ENCODE assay signal across 8 cellular contexts in the genomic region with DNA sequence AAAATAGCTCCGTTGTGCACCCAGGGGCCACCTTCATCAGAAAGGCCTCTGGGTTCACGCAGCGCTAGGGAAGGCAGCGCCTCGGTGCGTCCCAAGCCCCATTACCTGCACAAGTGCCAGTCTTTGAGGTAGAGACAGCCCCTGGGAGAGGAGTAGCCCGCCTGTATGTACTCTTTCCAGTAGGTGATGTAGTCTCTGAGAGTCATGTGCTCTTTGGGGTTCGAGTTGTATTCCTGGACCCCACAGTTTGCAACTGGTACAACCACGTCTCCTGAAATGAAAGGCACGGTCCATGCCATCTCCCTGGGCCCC. TPM values are rescaled to one million over a fixed set of nuclear protein-coding genes. Genes with fewer than 3 reads are reported as not detected.
A peak's percentile ranks its signal among the peaks of the same experiment; 100 is the strongest.
DNase-seq lines count a peak whose midpoint lies in the region; FAIRE-seq and TF ChIP-seq lines count a peak whose summit lies in the region.

No MANE protein-coding gene starts in this region.

- peak overlapping the region; percentile 76 to 87 (median 76) for H3K4me3 ChIP-seq in breast epithelium
- H3K4me3 ChIP-seq in mononuclear cell (ENCODE audit: low read length), result peak overlapping the region; percentile 71

- no peak for TF ChIP-seq POLR2A in breast epithelium (IDR thresholded peaks at IDR 0.05)

- DNase-seq in GM19239 (ENCODE audit: insufficient read length, low spot score) (no peak), HuH-7.5 (ENCODE audit: low spot score) (peak; percentile 50), breast epithelium (ENCODE audit: low spot score in 2 of 2) (no peak), GM20000 (ENCODE audit: low spot score) (no peak), CD1c-positive myeloid dendritic cell (ENCODE audit: extremely low spot score) (no peak), SKM-1 treated with dmso at 0.1 percent for 144 hours (lab: John Stamatoyannopoulos, UW; ENCODE audit: unreplicated experiment) (no peak), HK-2 (ENCODE audit: unreplicated experiment) (no peak)

- FAIRE-seq in GM19239 (lab: Jason Lieb, UNC), result peak; percentile 67

- intact Hi-C loops in breast epithelium (cut with DNase I; ENCODE audit: low total_unique reads), result no loop called here

- H3K36me3 ChIP-seq in breast epithelium, result no peaks in the 10 kb centered on the region

- peaks cover 0 to 23% of the 10 kb centered on the region in 2 donors for H3K4me1 ChIP-seq in breast epithelium
- H3K4me1 ChIP-seq in mononuclear cell (ENCODE audit: insufficient read depth, low read length), result peaks cover 25% of the 10 kb centered on the region

- H3K27ac ChIP-seq in breast epithelium, result peak overlapping the region; percentile 80 to 91

- H3K9me3 ChIP-seq in breast epithelium, result no peaks in the 10 kb centered on the region
- no peaks in the 10 kb centered on the region for H3K9me3 ChIP-seq in mononuclear cell (ENCODE audit: low read depth, low read length)

- TF ChIP-seq CTCF in breast epithelium (IDR thresholded peaks at IDR 0.05) (no peak), GM20000 (IDR thresholded peaks at IDR 0.05; ENCODE audit: extremely low read depth, missing control alignments) (no peak)

- H3K27me3 ChIP-seq in breast epithelium (no peaks in the 10 kb centered on the region), mononuclear cell (ENCODE audit: insufficient read depth, low read length) (no peaks in the 10 kb centered on the region)

RNA-seq across cellular contexts. Expression of a gene that starts 0.6 kb away (rescaled TPM):
- 10 to 100 TPM; 11.7 to 27.2 (median 21.0) TPM for total RNA-seq in breast epithelium
- 10.5 TPM for total RNA-seq in mononuclear cell

RNA-seq across cellular contexts. Expression of a gene that starts 0.7 kb away (rescaled TPM):
- total RNA-seq in breast epithelium, result 10 to 100 TPM; 28.3 to 60.3 (median 52.1) TPM
- total RNA-seq in mononuclear cell, result 18.1 TPM
